Comparison of ENCODE assay signal across 1 cellular context in genomic region chr2:105873721-105874120, GRCh38.
A peak's percentile ranks its signal among the peaks of the same experiment; 100 is the strongest.
TF ChIP-seq lines count a peak whose summit lies in the region.

No MANE protein-coding gene starts in this region.

TF ChIP-seq in K562, 482 proteins besides CTCF, POLR2A, EP300 and RAD21 (continued from another document and continues in another):
- TF ChIP-seq, protein P1, sequence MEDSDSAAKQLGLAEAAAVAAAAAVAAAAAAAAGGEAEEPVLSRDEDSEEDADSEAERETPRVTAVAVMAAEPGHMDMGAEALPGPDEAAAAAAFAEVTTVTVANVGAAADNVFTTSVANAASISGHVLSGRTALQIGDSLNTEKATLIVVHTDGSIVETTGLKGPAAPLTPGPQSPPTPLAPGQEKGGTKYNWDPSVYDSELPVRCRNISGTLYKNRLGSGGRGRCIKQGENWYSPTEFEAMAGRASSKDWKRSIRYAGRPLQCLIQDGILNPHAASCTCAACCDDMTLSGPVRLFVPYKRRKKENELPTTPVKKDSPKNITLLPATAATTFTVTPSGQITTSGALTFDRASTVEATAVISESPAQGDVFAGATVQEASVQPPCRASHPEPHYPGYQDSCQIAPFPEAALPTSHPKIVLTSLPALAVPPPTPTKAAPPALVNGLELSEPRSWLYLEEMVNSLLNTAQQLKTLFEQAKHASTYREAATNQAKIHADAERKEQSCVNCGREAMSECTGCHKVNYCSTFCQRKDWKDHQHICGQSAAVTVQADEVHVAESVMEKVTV (CRISPR knock-in tag; IDR thresholded peaks at IDR 0.05), result no peak
- TF ChIP-seq ZNF79 (CRISPR knock-in tag; IDR thresholded peaks at IDR 0.05; ENCODE audit: low read depth) (no peak), RBM14 (IDR thresholded peaks at IDR 0.05; ENCODE audit: borderline replicate concordance, insufficient read depth, low read depth, low read length) (no peak), SMAD2 (IDR thresholded peaks at IDR 0.05; ENCODE audit: low read depth, low read length) (no peak), TCFL5 (CRISPR knock-in tag; conservative IDR thresholded peaks at IDR 0.05) (no peak), ZFP30 (CRISPR knock-in tag; IDR thresholded peaks at IDR 0.05; ENCODE audit: borderline replicate concordance) (no peak), ZKSCAN1 (IDR thresholded peaks at IDR 0.05; ENCODE audit: low read depth, low read length) (no peak), GTF2A2 (tag; IDR thresholded peaks at IDR 0.05) (no peak), E2F8 (IDR thresholded peaks at IDR 0.05; ENCODE audit: low read depth, partially characterized antibody) (no peak), ZNF707 (CRISPR knock-in tag; conservative IDR thresholded peaks at IDR 0.05) (no peak), MAFG (tag; conservative IDR thresholded peaks at IDR 0.05) (no peak), KAT2B (IDR thresholded peaks at IDR 0.05; ENCODE audit: low read depth, low read length) (no peak), PCBP2 (IDR thresholded peaks at IDR 0.05; ENCODE audit: low read depth, low read length, poor library complexity, severe bottlenecking) (no peak), ZNF449 (CRISPR knock-in tag; IDR thresholded peaks at IDR 0.05) (no peak), L3MBTL2 (IDR thresholded peaks at IDR 0.05) (0 out of 2 replicates have a peak, but pooled peaks have one; percentile 9), HOXB6 (CRISPR knock-in tag; IDR thresholded peaks at IDR 0.05; ENCODE audit: borderline replicate concordance) (no peak), ZNF253 (CRISPR knock-in tag; conservative IDR thresholded peaks at IDR 0.05) (no peak), ZNF431 (CRISPR knock-in tag; IDR thresholded peaks at IDR 0.05) (no peak), ZNF561 (CRISPR knock-in tag; conservative IDR thresholded peaks at IDR 0.05) (no peak), SP1 (CRISPR knock-in tag; IDR thresholded peaks at IDR 0.05) (no peak), SMARCA5 (IDR thresholded peaks at IDR 0.05) (no peak), MYC (IDR thresholded peaks at IDR 0.05; ENCODE audit: low read depth, low read length) (peak; percentile 10; the same call in 1 of the 2 replicates), MYC (CRISPR knock-in tag; IDR thresholded peaks at IDR 0.05; ENCODE audit: borderline replicate concordance, low read depth) (no peak), RCOR1 (IDR thresholded peaks at IDR 0.05; ENCODE audit: borderline replicate concordance in 1 of 2, low read depth in 2 of 2, low read length in 2 of 2) (peak in 1 of 2 experiments; percentile 59; a peak in 1 of 4 replicates), SRSF1 (IDR thresholded peaks at IDR 0.05; ENCODE audit: low read depth, low read length) (no peak), CBX3 (IDR thresholded peaks at IDR 0.05; ENCODE audit: borderline replicate concordance in 1 of 2, low read length in 2 of 2) (no peak), MBD2 (IDR thresholded peaks at IDR 0.05; ENCODE audit: borderline replicate concordance, low read depth) (0 out of 2 replicates have a peak, but pooled peaks have one; percentile 16), CCAR2 (IDR thresholded peaks at IDR 0.05; ENCODE audit: low read depth, low read length) (no peak), ZNF311 (CRISPR knock-in tag; IDR thresholded peaks at IDR 0.05) (no peak), ZNF24 (IDR thresholded peaks at IDR 0.05) (no peak), ATF7 (IDR thresholded peaks at IDR 0.05) (peak; percentile 39; the same call in 1 of the 2 replicates), SMARCC2 (IDR thresholded peaks at IDR 0.05; ENCODE audit: low read depth) (peak; percentile 42; the same call in 1 of the 2 replicates), VEZF1 (CRISPR knock-in tag; IDR thresholded peaks at IDR 0.05) (peak; percentile 85), MTA3 (IDR thresholded peaks at IDR 0.05; ENCODE audit: borderline replicate concordance) (no peak), ZNF589 (CRISPR knock-in tag; IDR thresholded peaks at IDR 0.05; ENCODE audit: low read depth) (no peak), THRAP3 (IDR thresholded peaks at IDR 0.05; ENCODE audit: borderline replicate concordance) (no peak), E2F4 (CRISPR knock-in tag; IDR thresholded peaks at IDR 0.05; ENCODE audit: low read depth) (no peak), HNRNPK (IDR thresholded peaks at IDR 0.05; ENCODE audit: low read depth, low read length, poor library complexity, severe bottlenecking) (no peak), ZNF444 (CRISPR knock-in tag; IDR thresholded peaks at IDR 0.05) (no peak), ZNF766 (CRISPR knock-in tag; conservative IDR thresholded peaks at IDR 0.05) (no peak), JUN (IDR thresholded peaks at IDR 0.05; ENCODE audit: borderline replicate concordance, low read depth, low read length) (peak; percentile 89), JUN (CRISPR knock-in tag; IDR thresholded peaks at IDR 0.05; ENCODE audit: borderline replicate concordance) (no peak), ZFPM2 (CRISPR knock-in tag; IDR thresholded peaks at IDR 0.05) (no peak), KLF13 (tag; IDR thresholded peaks at IDR 0.05; ENCODE audit: borderline replicate concordance, low read depth) (no peak), FIP1L1 (IDR thresholded peaks at IDR 0.05; ENCODE audit: low read depth, low read length, poor library complexity, severe bottlenecking) (no peak), ZNF184 (CRISPR knock-in tag; IDR thresholded peaks at IDR 0.05) (no peak), PTTG1 (tag; IDR thresholded peaks at IDR 0.05; ENCODE audit: low read depth) (no peak), SMAD4 (CRISPR knock-in tag; conservative IDR thresholded peaks at IDR 0.05) (no peak), GTF2F1 (IDR thresholded peaks at IDR 0.05; ENCODE audit: low read depth, low read length) (no peak)
- TF ChIP-seq, protein P2, sequence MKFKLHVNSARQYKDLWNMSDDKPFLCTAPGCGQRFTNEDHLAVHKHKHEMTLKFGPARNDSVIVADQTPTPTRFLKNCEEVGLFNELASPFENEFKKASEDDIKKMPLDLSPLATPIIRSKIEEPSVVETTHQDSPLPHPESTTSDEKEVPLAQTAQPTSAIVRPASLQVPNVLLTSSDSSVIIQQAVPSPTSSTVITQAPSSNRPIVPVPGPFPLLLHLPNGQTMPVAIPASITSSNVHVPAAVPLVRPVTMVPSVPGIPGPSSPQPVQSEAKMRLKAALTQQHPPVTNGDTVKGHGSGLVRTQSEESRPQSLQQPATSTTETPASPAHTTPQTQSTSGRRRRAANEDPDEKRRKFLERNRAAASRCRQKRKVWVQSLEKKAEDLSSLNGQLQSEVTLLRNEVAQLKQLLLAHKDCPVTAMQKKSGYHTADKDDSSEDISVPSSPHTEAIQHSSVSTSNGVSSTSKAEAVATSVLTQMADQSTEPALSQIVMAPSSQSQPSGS (CRISPR knock-in tag; IDR thresholded peaks at IDR 0.05), result no peak
- TF ChIP-seq, protein P3, sequence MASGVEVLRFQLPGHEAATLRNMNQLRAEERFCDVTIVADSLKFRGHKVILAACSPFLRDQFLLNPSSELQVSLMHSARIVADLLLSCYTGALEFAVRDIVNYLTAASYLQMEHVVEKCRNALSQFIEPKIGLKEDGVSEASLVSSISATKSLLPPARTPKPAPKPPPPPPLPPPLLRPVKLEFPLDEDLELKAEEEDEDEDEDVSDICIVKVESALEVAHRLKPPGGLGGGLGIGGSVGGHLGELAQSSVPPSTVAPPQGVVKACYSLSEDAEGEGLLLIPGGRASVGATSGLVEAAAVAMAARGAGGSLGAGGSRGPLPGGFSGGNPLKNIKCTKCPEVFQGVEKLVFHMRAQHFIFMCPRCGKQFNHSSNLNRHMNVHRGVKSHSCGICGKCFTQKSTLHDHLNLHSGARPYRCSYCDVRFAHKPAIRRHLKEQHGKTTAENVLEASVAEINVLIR (CRISPR knock-in tag; IDR thresholded peaks at IDR 0.05), result no peak
- TF ChIP-seq, protein P4, sequence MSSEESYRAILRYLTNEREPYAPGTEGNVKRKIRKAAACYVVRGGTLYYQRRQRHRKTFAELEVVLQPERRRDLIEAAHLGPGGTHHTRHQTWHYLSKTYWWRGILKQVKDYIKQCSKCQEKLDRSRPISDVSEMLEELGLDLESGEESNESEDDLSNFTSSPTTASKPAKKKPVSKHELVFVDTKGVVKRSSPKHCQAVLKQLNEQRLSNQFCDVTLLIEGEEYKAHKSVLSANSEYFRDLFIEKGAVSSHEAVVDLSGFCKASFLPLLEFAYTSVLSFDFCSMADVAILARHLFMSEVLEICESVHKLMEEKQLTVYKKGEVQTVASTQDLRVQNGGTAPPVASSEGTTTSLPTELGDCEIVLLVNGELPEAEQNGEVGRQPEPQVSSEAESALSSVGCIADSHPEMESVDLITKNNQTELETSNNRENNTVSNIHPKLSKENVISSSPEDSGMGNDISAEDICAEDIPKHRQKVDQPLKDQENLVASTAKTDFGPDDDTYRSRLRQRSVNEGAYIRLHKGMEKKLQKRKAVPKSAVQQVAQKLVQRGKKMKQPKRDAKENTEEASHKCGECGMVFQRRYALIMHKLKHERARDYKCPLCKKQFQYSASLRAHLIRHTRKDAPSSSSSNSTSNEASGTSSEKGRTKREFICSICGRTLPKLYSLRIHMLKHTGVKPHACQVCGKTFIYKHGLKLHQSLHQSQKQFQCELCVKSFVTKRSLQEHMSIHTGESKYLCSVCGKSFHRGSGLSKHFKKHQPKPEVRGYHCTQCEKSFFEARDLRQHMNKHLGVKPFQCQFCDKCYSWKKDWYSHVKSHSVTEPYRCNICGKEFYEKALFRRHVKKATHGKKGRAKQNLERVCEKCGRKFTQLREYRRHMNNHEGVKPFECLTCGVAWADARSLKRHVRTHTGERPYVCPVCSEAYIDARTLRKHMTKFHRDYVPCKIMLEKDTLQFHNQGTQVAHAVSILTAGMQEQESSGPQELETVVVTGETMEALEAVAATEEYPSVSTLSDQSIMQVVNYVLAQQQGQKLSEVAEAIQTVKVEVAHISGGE (CRISPR knock-in tag; IDR thresholded peaks at IDR 0.05), result no peak
- TF ChIP-seq, protein P5, sequence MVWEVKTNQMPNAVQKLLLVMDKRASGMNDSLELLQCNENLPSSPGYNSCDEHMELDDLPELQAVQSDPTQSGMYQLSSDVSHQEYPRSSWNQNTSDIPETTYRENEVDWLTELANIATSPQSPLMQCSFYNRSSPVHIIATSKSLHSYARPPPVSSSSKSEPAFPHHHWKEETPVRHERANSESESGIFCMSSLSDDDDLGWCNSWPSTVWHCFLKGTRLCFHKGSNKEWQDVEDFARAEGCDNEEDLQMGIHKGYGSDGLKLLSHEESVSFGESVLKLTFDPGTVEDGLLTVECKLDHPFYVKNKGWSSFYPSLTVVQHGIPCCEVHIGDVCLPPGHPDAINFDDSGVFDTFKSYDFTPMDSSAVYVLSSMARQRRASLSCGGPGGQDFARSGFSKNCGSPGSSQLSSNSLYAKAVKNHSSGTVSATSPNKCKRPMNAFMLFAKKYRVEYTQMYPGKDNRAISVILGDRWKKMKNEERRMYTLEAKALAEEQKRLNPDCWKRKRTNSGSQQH (CRISPR knock-in tag; IDR thresholded peaks at IDR 0.05), result no peak
- TF ChIP-seq, protein P6, sequence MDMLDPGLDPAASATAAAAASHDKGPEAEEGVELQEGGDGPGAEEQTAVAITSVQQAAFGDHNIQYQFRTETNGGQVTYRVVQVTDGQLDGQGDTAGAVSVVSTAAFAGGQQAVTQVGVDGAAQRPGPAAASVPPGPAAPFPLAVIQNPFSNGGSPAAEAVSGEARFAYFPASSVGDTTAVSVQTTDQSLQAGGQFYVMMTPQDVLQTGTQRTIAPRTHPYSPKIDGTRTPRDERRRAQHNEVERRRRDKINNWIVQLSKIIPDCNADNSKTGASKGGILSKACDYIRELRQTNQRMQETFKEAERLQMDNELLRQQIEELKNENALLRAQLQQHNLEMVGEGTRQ (CRISPR knock-in tag; IDR thresholded peaks at IDR 0.05), result no peak
